10 cellular contexts compared by ENCODE assay signal in genomic region chr10:80488539-80489066, GRCh38. TPM values are rescaled to one million over a fixed set of nuclear protein-coding genes. Genes with fewer than 3 reads are reported as not detected.
A peak's percentile ranks its signal among the peaks of the same experiment; 100 is the strongest.
DNase-seq lines count a peak whose midpoint lies in the region; ATAC-seq and TF ChIP-seq lines count a peak whose summit lies in the region.
"Had no signal": no experiment of that assay in that cellular context is flagged by ENCODE, and none has a peak within 500 bp of the region (broad histone marks: within the 10 kb centered on the region; RNA-seq: fewer than 3 reads in every experiment).

No MANE protein-coding gene starts in this region.

- H3K4me3 Mint-ChIP-seq in activated T-helper 17 cell treated with anti-CD3 and anti-CD28 coated beads, Interleukin-2, amount 50 U/mL, for 72 hours: peak overlapping the region; percentile 65

- peak overlapping the region; percentile 36 for H3K27ac ChIP-seq in foreskin keratinocyte
- H3K27ac ChIP-seq in thyroid gland: peak overlapping the region; percentile 49 to 67 (median 64)
- H3K27ac ChIP-seq: vagina had no signal

- TF ChIP-seq CTCF in foreskin keratinocyte (conservative IDR thresholded peaks at IDR 0.05) (no peak), thyroid gland (IDR thresholded peaks at IDR 0.05) (no peak)

- no peaks in the 10 kb centered on the region for H3K27me3 ChIP-seq in foreskin keratinocyte
- H3K27me3 ChIP-seq in thyroid gland: no peaks in the 10 kb centered on the region
- H3K27me3 ChIP-seq: vagina had no signal

- 56 to 59% methylated on average over 6 of the region's 6 CpGs for WGBS in thyroid gland, 2 donors

- peaks cover 71% of the 10 kb centered on the region for H3K4me1 Mint-ChIP-seq in activated T-helper 17 cell treated with anti-CD3 and anti-CD28 coated beads, Interleukin-2, amount 50 U/mL, for 72 hours

- peaks cover 49% of the 10 kb centered on the region for H3K4me1 ChIP-seq in foreskin keratinocyte
- H3K4me1 ChIP-seq in thyroid gland: peaks cover 69 to 74% of the 10 kb centered on the region in 2 donors

- DNase-seq in activated naive CD4-positive, alpha-beta T cell treated with Interleukin-2 at 50 U/mL for 16 hours: peak; percentile 1
- no peak for DNase-seq in activated naive CD4-positive, alpha-beta T cell (lab: John Stamatoyannopoulos, UW)
- no peak for DNase-seq in foreskin keratinocyte
- peak; percentile 72 to 76 for DNase-seq in thyroid gland
- DNase-seq in stimulated activated CD4-positive, alpha-beta T cell treated with anti-CD3 and anti-CD28 coated beads, Interleukin-2, amount 100 ng/mL, for 48 hours: no peak
- DNase-seq: cerebellar nuclear complex had no signal

- H3K27ac Mint-ChIP-seq in activated T-helper 17 cell treated with anti-CD3 and anti-CD28 coated beads, Interleukin-2, amount 50 U/mL, for 72 hours: peak overlapping the region; percentile 64

- no peak for ATAC-seq in activated T-helper 17 cell treated with anti-CD3 and anti-CD28 coated beads, Interleukin-2, amount 50 U/mL, for 72 hours (replicated peaks)
- ATAC-seq in foreskin keratinocyte: peak; percentile 37
- no peak for ATAC-seq in HG03280 (IDR thresholded peaks at IDR 0.05; ENCODE audit: unreplicated experiment)
- no peak for ATAC-seq in GM18519 (IDR thresholded peaks at IDR 0.05; ENCODE audit: low FRiP score, unreplicated experiment)

- H3K9me3 ChIP-seq in thyroid gland: no peaks in the 10 kb centered on the region
- H3K9me3 ChIP-seq: vagina had no signal

- H3K9me3 Mint-ChIP-seq in activated T-helper 17 cell treated with anti-CD3 and anti-CD28 coated beads, Interleukin-2, amount 50 U/mL, for 72 hours: no peaks in the 10 kb centered on the region

- peaks cover 0 to 14% of the 10 kb centered on the region in 2 donors for H3K36me3 ChIP-seq in thyroid gland

- intact Hi-C loops in thyroid gland (cut with DNase I): no loop called here

- H3K4me3 ChIP-seq in thyroid gland (replicated peaks in 1 of 3): no peak overlapping the region
- H3K4me3 ChIP-seq: vagina had no signal

- H3K27me3 Mint-ChIP-seq in activated T-helper 17 cell treated with anti-CD3 and anti-CD28 coated beads, Interleukin-2, amount 50 U/mL, for 72 hours: no peaks in the 10 kb centered on the region

- peaks cover 86% of the 10 kb centered on the region for H3K36me3 Mint-ChIP-seq in activated T-helper 17 cell treated with anti-CD3 and anti-CD28 coated beads, Interleukin-2, amount 50 U/mL, for 72 hours (ENCODE audit: low read depth)

- TF ChIP-seq POLR2A in thyroid gland (IDR thresholded peaks at IDR 0.05): no peak

RNA-seq across cellular contexts. Expression of gene TSPAN14, which starts 34.5 kb away (rescaled TPM):
- 10 to 100 TPM; 61.9 to 64.5 TPM for total RNA-seq in activated T-helper 17 cell treated with anti-CD3 and anti-CD28 coated beads, Interleukin-2, amount 50 U/mL, for 72 hours
- total RNA-seq in foreskin keratinocyte (105 and 139 TPM in 2 replicates), thyroid gland (10 to 100 TPM; 61.6 to 83.4 (median 77.9) TPM)
- polyA plus RNA-seq in foreskin keratinocyte: 76.4 and 110 TPM in 2 replicates

RNA-seq across cellular contexts. Expression of gene SH2D4B, which starts 49.1 kb away (rescaled TPM):
- total RNA-seq in activated T-helper 17 cell treated with anti-CD3 and anti-CD28 coated beads, Interleukin-2, amount 50 U/mL, for 72 hours: under 1 TPM; 0.11 to 0.32 TPM
- total RNA-seq in foreskin keratinocyte (not detected in 2 replicates), thyroid gland (1 to 10 TPM in 2 of 4 donors, not detected in 2; 1.1 to 1.6 TPM)
- 0.02 TPM in 1 of 2 replicates, not detected in the other for polyA plus RNA-seq in foreskin keratinocyte
- total RNA-seq: vagina had no signal

Comparison
In these comparisons a context has a peak if more than half of its experiments do, and no peak if none do; other contexts are left out.
1. DNase-seq: peak in activated naive CD4-positive, alpha-beta T cell treated with Interleukin-2 at 50 U/mL for 16 hours (single experiment) and thyroid gland (2 of 2); none in activated naive CD4-positive, alpha-beta T cell (0 of 4), foreskin keratinocyte (0 of 2) and stimulated activated CD4-positive, alpha-beta T cell treated with anti-CD3 and anti-CD28 coated beads, Interleukin-2, amount 100 ng/mL, for 48 hours (0 of 2).